In genomic region chrX:101410461-101410860, GRCh38 we compare ENCODE assay signal across 9 cellular contexts. TPM values are rescaled to one million over a fixed set of nuclear protein-coding genes. Genes with fewer than 3 reads are reported as not detected.
DNase-seq lines count a peak whose midpoint lies in the region; ATAC-seq and TF ChIP-seq lines count a peak whose summit lies in the region.
"Had no signal": no experiment of that assay in that cellular context is flagged by ENCODE, and none has a peak within 500 bp of the region (broad histone marks: within the 10 kb centered on the region; RNA-seq: fewer than 3 reads in every experiment).

No MANE protein-coding gene starts in this region.

- H2AK5ac ChIP-seq in H9 (ENCODE audit: insufficient read length, low read length) (no peak overlapping the region), trophoblast cell (ENCODE audit: low read length) (no peak overlapping the region)

- peaks cover 62 to 69% of the 10 kb centered on the region in 2 experiments for H3K9me3 Mint-ChIP-seq in H9
- no peaks in the 10 kb centered on the region for H3K9me3 Mint-ChIP-seq in WTC11

- H3K27ac ChIP-seq in H9 (ENCODE audit: insufficient read length, low read depth, low read length) (no peak overlapping the region), trophoblast cell (ENCODE audit: low read depth, low read length) (no peak overlapping the region)

- intact Hi-C loops in posterior vena cava (cut with DNase I): no loop called here

- H2BK120ac ChIP-seq in H9 (ENCODE audit: low read depth, low read length, poor library complexity, severe bottlenecking): no peak overlapping the region
- no peak overlapping the region for H2BK120ac ChIP-seq in trophoblast cell (ENCODE audit: insufficient read depth, low read length, poor library complexity)

- H3K23ac ChIP-seq in H9 (ENCODE audit: insufficient read length, low read depth, low read length) (no peak overlapping the region), trophoblast cell (ENCODE audit: low read length) (no peak overlapping the region)

- no peak overlapping the region for H4K12ac ChIP-seq in trophoblast cell (ENCODE audit: low read depth, low read length)

- WGBS in H9 (ENCODE audit: extremely low coverage, insufficient read length, low lambda C conversion rate): no CpG with 5 or more reads among the region's 7 CpGs
- no CpG with 5 or more reads among the region's 7 CpGs for WGBS in trophoblast cell (ENCODE audit: extremely low coverage, insufficient coverage, insufficient read length)

- H3K4me1 Mint-ChIP-seq in H9: peaks cover 5 to 13% of the 10 kb centered on the region in 2 experiments; a peak in 3 of 4 replicates
- H3K4me1 Mint-ChIP-seq in WTC11: peaks cover 18% of the 10 kb centered on the region

- H2AFZ ChIP-seq in H9 (ENCODE audit: low read length): no peak overlapping the region
- no peak overlapping the region for H2AFZ ChIP-seq in trophoblast cell (ENCODE audit: insufficient read depth, low read length, poor library complexity)

- H3K4me3 ChIP-seq in epithelial cell of proximal tubule (ENCODE audit: low read depth, low read length): peak overlapping the region; percentile 65
- H3K4me3 ChIP-seq in trophoblast cell (ENCODE audit: low read depth, low read length): no peak overlapping the region

- H3K27ac Mint-ChIP-seq in H9: peak overlapping the region in 1 of 3 experiments; percentile 30; a peak in 3 of 7 replicates
- peak overlapping the region; percentile 82; the same call in 1 of the 2 replicates for H3K27ac Mint-ChIP-seq in WTC11

- peaks cover 17% of the 10 kb centered on the region for H3K9me3 ChIP-seq in H9 (ENCODE audit: control insufficient read depth, low read depth, low read length)
- no peaks in the 10 kb centered on the region for H3K9me3 ChIP-seq in trophoblast cell (ENCODE audit: insufficient read depth, low read depth, low read length)

- no peak overlapping the region for H2BK5ac ChIP-seq in H9 (ENCODE audit: insufficient read length, low read length)
- no peak overlapping the region for H2BK5ac ChIP-seq in trophoblast cell (ENCODE audit: low read depth, low read length, poor library complexity)

- H3T11ph ChIP-seq in H9 (ENCODE audit: low read length): no peak overlapping the region

- no peak overlapping the region for H3K4me2 ChIP-seq in H9 (ENCODE audit: insufficient read depth, insufficient read length, low read length)
- H3K4me2 ChIP-seq in trophoblast cell (ENCODE audit: low read length): peak overlapping the region; percentile 14

- H2BK12ac ChIP-seq in H9 (ENCODE audit: insufficient read length, low read depth, low read length) (no peak overlapping the region), trophoblast cell (ENCODE audit: low read length) (no peak overlapping the region)

- peak overlapping the region; percentile 35 to 36; a peak in 4 of 5 replicates for H3K4me3 Mint-ChIP-seq in H9
- peak overlapping the region; percentile 45 for H3K4me3 Mint-ChIP-seq in WTC11

- peaks cover 4% of the 10 kb centered on the region for H3K23me2 ChIP-seq in H9 (ENCODE audit: insufficient read length, low read depth, low read length, poor library complexity, severe bottlenecking)

- H3K27me3 ChIP-seq in H9 (ENCODE audit: insufficient read depth, low read length) (no peaks in the 10 kb centered on the region), trophoblast cell (ENCODE audit: insufficient read depth, low read length) (no peaks in the 10 kb centered on the region)

- H3K79me1 ChIP-seq in H9 (ENCODE audit: insufficient read depth, low read depth, low read length, poor library complexity, severe bottlenecking): no peaks in the 10 kb centered on the region
- peaks cover 2% of the 10 kb centered on the region for H3K79me1 ChIP-seq in trophoblast cell (ENCODE audit: low read length)

- H3K14ac ChIP-seq in H9 (ENCODE audit: insufficient read depth, low read length) (no peak overlapping the region), trophoblast cell (ENCODE audit: low read length) (no peak overlapping the region)

- H3K4me1 ChIP-seq in H9 (ENCODE audit: insufficient read depth, low read length): no peaks in the 10 kb centered on the region
- no peaks in the 10 kb centered on the region for H3K4me1 ChIP-seq in trophoblast cell (ENCODE audit: control insufficient read depth in 1 of 2, insufficient read depth in 2 of 2, low read length in 2 of 2)

- no peak overlapping the region for H3K4ac ChIP-seq in H9 (ENCODE audit: low read depth, low read length)
- peak overlapping the region; percentile 55 for H3K4ac ChIP-seq in trophoblast cell (ENCODE audit: low read depth, low read length)

- H3K27me3 Mint-ChIP-seq in H9 (ENCODE audit: low read depth) (peaks cover 1% of the 10 kb centered on the region; the same call in 1 of the 2 replicates), WTC11 (ENCODE audit: low read depth) (no peaks in the 10 kb centered on the region)

- TF ChIP-seq CTCF in H9 (conservative IDR thresholded peaks at IDR 0.05): no peak
- TF ChIP-seq CTCF in WTC11 (IDR thresholded peaks at IDR 0.05): no peak
- TF ChIP-seq CTCF in epithelial cell of proximal tubule (conservative IDR thresholded peaks at IDR 0.05; ENCODE audit: low read depth, low read length): no peak

- no peak for ATAC-seq in WTC11
- no peak for ATAC-seq in HG02588 (IDR thresholded peaks at IDR 0.05; ENCODE audit: unreplicated experiment)
- ATAC-seq in GM18519 (IDR thresholded peaks at IDR 0.05; ENCODE audit: low FRiP score, unreplicated experiment): no peak

- H4K91ac ChIP-seq in H9 (ENCODE audit: insufficient read length, low read depth, low read length): no peak overlapping the region
- no peak overlapping the region for H4K91ac ChIP-seq in trophoblast cell (ENCODE audit: low read depth, low read length)

- no peak overlapping the region for H3K18ac ChIP-seq in H9 (ENCODE audit: insufficient read length, low read depth, low read length)
- H3K18ac ChIP-seq in trophoblast cell (ENCODE audit: low read length): no peak overlapping the region

- H3K9ac ChIP-seq in H9 (ENCODE audit: extremely low read depth, insufficient read length, low read length) (no peak overlapping the region), trophoblast cell (ENCODE audit: low read length) (no peak overlapping the region)

- no peak overlapping the region for H2BK20ac ChIP-seq in H9 (ENCODE audit: low read depth, low read length, poor library complexity, severe bottlenecking)

- H4K20me1 ChIP-seq in H9 (ENCODE audit: control insufficient read depth, insufficient read depth, insufficient read length): no peaks in the 10 kb centered on the region

- H4K5ac ChIP-seq in H9 (ENCODE audit: insufficient read length, low read depth, low read length): no peak overlapping the region

- POLR2A ChIA-PET in WTC11 (lab: Charles Lee): no interaction called here

- H2BK15ac ChIP-seq in H9 (ENCODE audit: low read depth, low read length): no peak overlapping the region

- DNase-seq in H9 (no peak), WTC11 (ENCODE audit: low spot score) (no peak), epithelial cell of proximal tubule (ENCODE audit: low read depth) (no peak), trophoblast cell (peak; percentile 41 to 76), posterior vena cava (ENCODE audit: low spot score) (no peak)
- DNase-seq: activated CD4-positive, alpha-beta T cell treated with anti-CD3 and anti-CD28 coated beads for 48 hours had no signal

- peaks cover 10 to 14% of the 10 kb centered on the region in 2 experiments for H3K36me3 ChIP-seq in trophoblast cell (ENCODE audit: control insufficient read depth in 1 of 2, insufficient read depth in 2 of 2, low read length in 2 of 2)

- no peak overlapping the region for H3K56ac ChIP-seq in H9 (ENCODE audit: insufficient read length, low read depth, low read length)

- H3K79me2 ChIP-seq in H9 (ENCODE audit: insufficient read depth, low read length): peaks cover 7% of the 10 kb centered on the region; the same call in 1 of the 2 replicates
- H3K79me2 ChIP-seq in trophoblast cell (ENCODE audit: control insufficient read depth, insufficient read depth, low read length, poor library complexity): peaks cover 4% of the 10 kb centered on the region

- no peak overlapping the region for H4K8ac ChIP-seq in H9 (replicated peaks; ENCODE audit: insufficient read length, low read depth, low read length)
- H4K8ac ChIP-seq in trophoblast cell (ENCODE audit: low read depth, low read length): no peak overlapping the region

- CTCF ChIA-PET in WTC11 (lab: Charles Lee): no interaction called here

- H3K36me3 Mint-ChIP-seq in H9 (ENCODE audit: insufficient read depth in 1 of 3, low read depth in 3 of 3): peaks cover 19 to 27% (median 21%) of the 10 kb centered on the region in 3 experiments
- H3K36me3 Mint-ChIP-seq in WTC11: peaks cover 20% of the 10 kb centered on the region

TF ChIP-seq in WTC11, 78 proteins besides CTCF, POLR2A, EP300 and RAD21:
- TF ChIP-seq TEAD4 (CRISPR knock-in tag; IDR thresholded peaks at IDR 0.05) (no peak), NR1H2 (CRISPR knock-in tag; IDR thresholded peaks at IDR 0.05) (no peak), NFE2L1 (CRISPR knock-in tag; IDR thresholded peaks at IDR 0.05) (no peak), KAT7 (CRISPR knock-in tag; IDR thresholded peaks at IDR 0.05; ENCODE audit: borderline replicate concordance) (no peak), ZNF232 (CRISPR knock-in tag; IDR thresholded peaks at IDR 0.05) (no peak)
TF ChIP-seq in WTC11: peak in this region for 0.

RNA-seq across cellular contexts. Expression of gene HNRNPH2, which starts 2.4 kb away (rescaled TPM):
- 60.2 and 63.2 TPM in 2 replicates for total RNA-seq in H9 (2021)
- 61.2 to 70.9 TPM (median 65.8 TPM) in 3 replicates for total RNA-seq in WTC11 (2021)
- total RNA-seq in epithelial cell of proximal tubule: 47.2 and 67.8 TPM in 2 replicates
- polyA plus RNA-seq in trophoblast cell (2013): 63.1 and 66.0 TPM in 2 replicates
- 10 to 100 TPM; 50.9 to 54.4 TPM for total RNA-seq in posterior vena cava

RNA-seq across cellular contexts. Expression of gene GLA, which starts 2.7 kb away (rescaled TPM):
- 40.3 and 41.9 TPM in 2 replicates for total RNA-seq in H9 (2021)
- total RNA-seq in WTC11 (2021): 39.4 to 44.9 TPM (median 44.7 TPM) in 3 replicates
- total RNA-seq in epithelial cell of proximal tubule: 53.3 and 61.6 TPM in 2 replicates
- 121 and 137 TPM in 2 replicates for polyA plus RNA-seq in trophoblast cell (2013)
- total RNA-seq in posterior vena cava: 10 to 100 TPM; 20.1 to 24.2 TPM

RNA-seq across cellular contexts. Expression of gene RPL36A, which starts 19.6 kb away (rescaled TPM):
- total RNA-seq in H9 (2021) (411 and 428 TPM in 2 replicates), WTC11 (2021) (320 to 429 TPM (median 409 TPM) in 3 replicates), epithelial cell of proximal tubule (507 and 845 TPM in 2 replicates), posterior vena cava (100 to 1,000 TPM; 203 to 225 TPM)
- 2,211 and 2,301 TPM in 2 replicates for polyA plus RNA-seq in trophoblast cell (2013)

RNA-seq across cellular contexts. Expression of gene BTK, which starts 24.5 kb away (rescaled TPM):
- total RNA-seq in H9 (2021) (0.09 and 0.35 TPM in 2 replicates), WTC11 (2021) (0.66 to 1.1 TPM (median 0.74 TPM) in 3 replicates), epithelial cell of proximal tubule (0.14 TPM in 1 of 2 replicates, not detected in the other), posterior vena cava (10 to 100 TPM in 1 of 2 donors, 1 to 10 TPM in 1; 5.2 to 11.5 TPM)
- 6.4 and 7.8 TPM in 2 replicates for polyA plus RNA-seq in trophoblast cell (2013)
- total RNA-seq: HT1080 had no signal

Comparison
In these comparisons a context has a peak if more than half of its experiments do, and no peak if none do; other contexts are left out.
1. DNase-seq: peak in trophoblast cell (2 of 2); none in H9 (single experiment), WTC11 (single experiment), epithelial cell of proximal tubule (single experiment) and posterior vena cava (single experiment).